In the genomic region with DNA sequence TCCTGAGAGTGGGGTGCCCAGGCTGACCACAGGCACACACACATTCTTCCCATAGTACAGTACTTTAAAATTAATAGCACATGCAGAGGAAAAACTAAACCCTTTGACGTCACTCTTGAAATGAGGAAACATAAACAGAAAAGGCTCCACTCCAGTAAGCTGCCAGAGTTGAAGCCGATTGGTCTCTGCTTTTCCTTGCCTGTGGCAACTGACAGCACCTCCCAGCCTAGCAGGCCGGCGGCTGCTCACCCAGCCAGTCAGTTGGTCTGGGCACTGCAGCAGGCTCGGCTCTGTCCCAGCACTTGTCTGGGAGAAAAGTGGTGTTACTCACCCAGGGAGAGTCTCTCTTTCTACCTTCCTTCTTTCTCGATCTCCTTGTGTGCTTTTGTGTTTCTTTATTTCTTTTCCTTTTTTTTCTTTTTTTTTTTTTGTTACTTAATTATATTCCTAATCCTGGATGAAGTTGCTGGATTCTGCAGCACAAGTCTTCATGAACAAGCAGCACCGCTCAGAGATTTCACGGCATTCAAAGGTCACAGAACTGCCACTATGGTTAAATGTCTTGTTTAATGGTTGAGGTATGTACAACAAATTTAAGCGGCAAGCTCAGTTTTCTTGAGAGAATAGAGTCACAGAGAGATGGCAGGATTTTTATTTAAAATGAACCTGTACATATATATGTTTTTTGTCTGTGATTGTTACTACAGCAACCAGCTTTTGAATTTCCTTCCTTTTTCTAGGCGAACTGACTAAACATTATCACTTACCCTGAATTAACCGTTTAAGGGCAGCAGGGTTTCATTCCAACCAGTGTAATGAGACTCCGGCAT, we compare ENCODE assay signal across 1 cellular context.
TF ChIP-seq lines count a peak whose summit lies in the region.

TSS of gene PDE7B (plus strand) at position 260 of the 830 bp plus-strand sequence.

TF ChIP-seq in endothelial cell of umbilical vein, 7 proteins besides CTCF, POLR2A, EP300 and RAD21 (continued from another document):
- TF ChIP-seq EZH2 (IDR thresholded peaks at IDR 0.05; ENCODE audit: borderline replicate concordance, low read depth, low read length, severe bottlenecking): no peak
